1 cellular context compared by ENCODE assay signal in genomic region chr9:127541176-127541575, GRCh38.
TF ChIP-seq lines count a peak whose summit lies in the region.

No MANE protein-coding gene starts in this region.

TF ChIP-seq in K562, 482 proteins besides CTCF, POLR2A, EP300 and RAD21:
- TF ChIP-seq ZNF277 (CRISPR knock-in tag; IDR thresholded peaks at IDR 0.05; ENCODE audit: borderline replicate concordance) (no peak), KDM1A (IDR thresholded peaks at IDR 0.05) (peak in 1 of 2 experiments; percentile 51; a peak in 1 of 4 replicates), RCOR1 (IDR thresholded peaks at IDR 0.05; ENCODE audit: borderline replicate concordance in 1 of 2, low read depth in 2 of 2, low read length in 2 of 2) (0 out of 4 replicates have a peak, but pooled peaks of 1 of the 2 experiments have one; percentile 9), BRD9 (IDR thresholded peaks at IDR 0.05; ENCODE audit: low read depth, partially characterized antibody) (peak; percentile 100), STAG1 (CRISPR knock-in tag; IDR thresholded peaks at IDR 0.05; ENCODE audit: borderline replicate concordance) (no peak), HCFC1 (IDR thresholded peaks at IDR 0.05; ENCODE audit: low read depth, low read length) (no peak), SUPT5H (IDR thresholded peaks at IDR 0.05) (no peak), ZNF133 (CRISPR knock-in tag; IDR thresholded peaks at IDR 0.05) (no peak), ZC3H11A (IDR thresholded peaks at IDR 0.05; ENCODE audit: low read depth, low read length) (no peak), ZFP36 (IDR thresholded peaks at IDR 0.05; ENCODE audit: low read depth, low read length, partially characterized antibody) (peak; percentile 89), HNRNPK (IDR thresholded peaks at IDR 0.05; ENCODE audit: low read depth, low read length, poor library complexity, severe bottlenecking) (no peak), ARID3B (CRISPR knock-in tag; IDR thresholded peaks at IDR 0.05; ENCODE audit: borderline replicate concordance) (no peak), RBM25 (IDR thresholded peaks at IDR 0.05; ENCODE audit: low read depth, low read length, severe bottlenecking) (peak; percentile 68), THRB (CRISPR knock-in tag; conservative IDR thresholded peaks at IDR 0.05) (no peak), SMARCA5 (IDR thresholded peaks at IDR 0.05) (peak; percentile 91), PTBP1 (IDR thresholded peaks at IDR 0.05; ENCODE audit: low read depth, low read length) (peak; percentile 72; the same call in 1 of the 2 replicates), BCOR (IDR thresholded peaks at IDR 0.05) (peak; percentile 90), KAT7 (CRISPR knock-in tag; IDR thresholded peaks at IDR 0.05; ENCODE audit: borderline replicate concordance) (no peak), SREBF2 (CRISPR knock-in tag; IDR thresholded peaks at IDR 0.05) (no peak), MITF (IDR thresholded peaks at IDR 0.05) (no peak), SMAD4 (CRISPR knock-in tag; conservative IDR thresholded peaks at IDR 0.05) (no peak)
